Comparison of ENCODE assay signal across 3 cellular contexts in genomic region chr1:240816472-240816871, GRCh38.
"Had no signal": no experiment of that assay in that cellular context is flagged by ENCODE, and none has a peak within 500 bp of the region (broad histone marks: within the 10 kb centered on the region; RNA-seq: fewer than 3 reads in every experiment).

No MANE protein-coding gene starts in this region.

- ATAC-seq: GM12878 had no signal

- DNase-seq: GDM1, GF-D8 had no signal

- H3K4me3 ChIP-seq: GM12878 had no signal
